Comparison of ENCODE assay signal across 10 cellular contexts in the genomic region with DNA sequence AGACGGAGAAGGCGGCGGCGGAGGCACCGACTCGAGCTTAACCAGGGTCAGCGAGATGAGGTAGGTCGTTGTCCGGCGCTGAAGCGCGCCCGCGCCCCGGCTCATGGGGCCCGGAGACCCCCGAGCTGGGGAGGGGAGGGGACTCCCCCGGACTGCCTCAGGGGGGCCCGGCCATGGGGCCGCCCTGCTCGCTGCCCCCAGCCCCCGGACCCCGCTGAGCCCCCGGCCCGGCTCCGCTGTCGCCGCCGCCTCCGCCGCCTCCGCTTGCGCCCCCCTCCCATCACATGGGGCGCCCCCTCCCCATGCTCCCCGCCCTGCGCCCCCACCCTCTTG. TPM values are rescaled to one million over a fixed set of nuclear protein-coding genes. Genes with fewer than 3 reads are reported as not detected.
DNase-seq lines count a peak whose midpoint lies in the region; ATAC-seq and TF ChIP-seq lines count a peak whose summit lies in the region.
"Had no signal": no experiment of that assay in that cellular context is flagged by ENCODE, and none has a peak within 500 bp of the region (broad histone marks: within the 10 kb centered on the region; RNA-seq: fewer than 3 reads in every experiment).

No MANE protein-coding gene starts in this region.

- WGBS in endodermal cell (ENCODE audit: insufficient coverage in 1 of 2, insufficient read length in 1 of 2), 2 experiments, result 1% methylated on average over 32 of the region's 36 CpGs; no CpG with 5 or more reads in 1 of the 2 experiments
- 0 to 1% methylated on average over 9 to 11 of the region's 36 CpGs for WGBS in mesodermal cell (ENCODE audit: insufficient coverage in 2 of 2), 2 experiments
- 45 to 71% methylated on average over 4 to 22 of the region's 36 CpGs for WGBS in upper lobe of left lung, 2 donors

- TF ChIP-seq CTCF in breast epithelium (IDR thresholded peaks at IDR 0.05) (no peak), MCF 10A (IDR thresholded peaks at IDR 0.05; ENCODE audit: unreplicated experiment) (no peak), endodermal cell (conservative IDR thresholded peaks at IDR 0.05) (no peak), upper lobe of left lung (IDR thresholded peaks at IDR 0.05) (peak in 2 of 6 experiments; percentile 0 to 6)
- TF ChIP-seq CTCF in CD4-positive, alpha-beta T cell (IDR thresholded peaks at IDR 0.05), result no peak

- H3K27me3 ChIP-seq in breast epithelium, result peaks cover 17 to 41% of the 10 kb centered on the region in 2 donors
- peaks cover 100% of the 10 kb centered on the region for H3K27me3 ChIP-seq in endodermal cell (ENCODE audit: control insufficient read depth, insufficient read depth, low read length, poor library complexity, severe bottlenecking)
- H3K27me3 ChIP-seq in upper lobe of left lung, result peaks cover 1 to 50% (median 22%) of the 10 kb centered on the region in 4 donors
- no peaks in the 10 kb centered on the region for H3K27me3 ChIP-seq in CD4-positive, alpha-beta T cell (ENCODE audit: control insufficient read depth, insufficient read depth, low read length)

- H3K9me3 Mint-ChIP-seq in MCF 10A (ENCODE audit: unreplicated experiment), result no peaks in the 10 kb centered on the region
- no peaks in the 10 kb centered on the region for H3K9me3 Mint-ChIP-seq in endodermal cell
- no peaks in the 10 kb centered on the region for H3K9me3 Mint-ChIP-seq in activated T-cell treated with anti-CD3 and anti-CD28 coated beads, Interleukin-2, amount 50 U/mL, for 4 hours
- H3K9me3 Mint-ChIP-seq in CD4-positive, alpha-beta T cell, result no peaks in the 10 kb centered on the region
- H3K9me3 Mint-ChIP-seq: activated naive CD4-positive, alpha-beta T cell treated with anti-CD3 and anti-CD28 coated beads, Interleukin-2, amount 50 U/mL, for 72 hours had no signal

- ATAC-seq in upper lobe of left lung (ENCODE audit: low FRiP score in 2 of 2), result no peak
- ATAC-seq in activated T-cell treated with anti-CD3 and anti-CD28 coated beads, Interleukin-2, amount 50 U/mL, for 4 hours, result no peak
- no peak for ATAC-seq in CD4-positive, alpha-beta T cell (ENCODE audit: poor library complexity)
- ATAC-seq in GM19467 (IDR thresholded peaks at IDR 0.05; ENCODE audit: unreplicated experiment), result no peak
- ATAC-seq: activated naive CD4-positive, alpha-beta T cell treated with anti-CD3 and anti-CD28 coated beads, Interleukin-2, amount 50 U/mL, for 72 hours had no signal

- H3K4me1 Mint-ChIP-seq in MCF 10A (ENCODE audit: insufficient read depth, unreplicated experiment) (peaks cover 11% of the 10 kb centered on the region), endodermal cell (peaks cover 8% of the 10 kb centered on the region)
- peaks cover 45% of the 10 kb centered on the region for H3K4me1 Mint-ChIP-seq in activated T-cell treated with anti-CD3 and anti-CD28 coated beads, Interleukin-2, amount 50 U/mL, for 4 hours (ENCODE audit: low read depth)
- peaks cover 57% of the 10 kb centered on the region for H3K4me1 Mint-ChIP-seq in CD4-positive, alpha-beta T cell (ENCODE audit: low read depth)

- BruUV-seq in MCF 10A (replicated peaks; lab: Mats Ljungman, UMichigan), result no TSS peak

- H3K27ac ChIP-seq in breast epithelium, result no peak overlapping the region
- H3K27ac ChIP-seq in endodermal cell (ENCODE audit: low read depth, low read length), result no peak overlapping the region
- H3K27ac ChIP-seq in mesodermal cell (ENCODE audit: low read depth, low read length, severe bottlenecking), result no peak overlapping the region
- no peak overlapping the region for H3K27ac ChIP-seq in upper lobe of left lung
- no peak overlapping the region for H3K27ac ChIP-seq in CD4-positive, alpha-beta T cell (ENCODE audit: low read depth, low read length)

- no peak overlapping the region for H3K27ac Mint-ChIP-seq in MCF 10A (ENCODE audit: low read depth, unreplicated experiment)
- no peak overlapping the region for H3K27ac Mint-ChIP-seq in endodermal cell
- no peak overlapping the region for H3K27ac Mint-ChIP-seq in CD4-positive, alpha-beta T cell
- H3K27ac Mint-ChIP-seq: activated naive CD4-positive, alpha-beta T cell treated with anti-CD3 and anti-CD28 coated beads, Interleukin-2, amount 50 U/mL, for 72 hours had no signal

- intact Hi-C loops in breast epithelium (cut with DNase I; ENCODE audit: low total_unique reads) (no loop called here), MCF 10A (cut with micrococcal nuclease) (no loop called here)
- intact Hi-C loops in CD4-positive, alpha-beta T cell (cut with DNase I, micrococcal nuclease), result loop anchor here in 1 of 2 experiments (2.0 to 5.0 kb wide), 2 partner anchors 19 to 41 kb away; no protein-coding TSS in a partner anchor

- no peaks in the 10 kb centered on the region for H3K9me3 ChIP-seq in breast epithelium
- no peaks in the 10 kb centered on the region for H3K9me3 ChIP-seq in endodermal cell (ENCODE audit: control insufficient read depth, low read length)
- no peaks in the 10 kb centered on the region for H3K9me3 ChIP-seq in mesodermal cell (ENCODE audit: control insufficient read depth, low read length)
- H3K9me3 ChIP-seq in upper lobe of left lung, result no peaks in the 10 kb centered on the region
- H3K9me3 ChIP-seq in CD4-positive, alpha-beta T cell (ENCODE audit: control insufficient read depth, low read length), result no peaks in the 10 kb centered on the region

- H3K27me3 Mint-ChIP-seq in MCF 10A (ENCODE audit: insufficient read depth, unreplicated experiment) (peaks cover 68% of the 10 kb centered on the region), endodermal cell (ENCODE audit: insufficient read depth) (peaks cover 94% of the 10 kb centered on the region)
- H3K27me3 Mint-ChIP-seq in activated T-cell treated with anti-CD3 and anti-CD28 coated beads, Interleukin-2, amount 50 U/mL, for 4 hours (ENCODE audit: low read depth), result no peaks in the 10 kb centered on the region
- H3K27me3 Mint-ChIP-seq in CD4-positive, alpha-beta T cell, result no peaks in the 10 kb centered on the region

- DNase-seq in breast epithelium (ENCODE audit: low spot score in 2 of 2), result no peak
- no peak for DNase-seq in MCF 10A (ENCODE audit: unreplicated experiment)
- no peak for DNase-seq in endodermal cell
- no peak for DNase-seq in upper lobe of left lung
- no peak for DNase-seq in activated T-cell treated with anti-CD3 and anti-CD28 coated beads, Interleukin-2, amount 50 U/mL, for 4 hours
- DNase-seq in CD4-positive, alpha-beta T cell, result no peak
- DNase-seq: DND-41 had no signal

- CTCF ChIA-PET in MCF 10A (lab: Yijun Ruan, JAX), result interaction anchor here (0.6 to 4.2 kb wide), 2 partner anchors 12 to 18 kb away, joined by 3 to 43 read pairs; no protein-coding TSS in a partner anchor
- CTCF ChIA-PET in CD4-positive, alpha-beta T cell (lab: Charles Lee), result no interaction called here

- H3K36me3 Mint-ChIP-seq in MCF 10A (ENCODE audit: insufficient read depth, unreplicated experiment) (no peaks in the 10 kb centered on the region), endodermal cell (ENCODE audit: low read depth) (no peaks in the 10 kb centered on the region)
- peaks cover 23% of the 10 kb centered on the region for H3K36me3 Mint-ChIP-seq in activated T-cell treated with anti-CD3 and anti-CD28 coated beads, Interleukin-2, amount 50 U/mL, for 4 hours (ENCODE audit: insufficient read depth)
- H3K36me3 Mint-ChIP-seq in CD4-positive, alpha-beta T cell (ENCODE audit: low read depth), result peaks cover 60% of the 10 kb centered on the region

- TF ChIP-seq POLR2A in breast epithelium (IDR thresholded peaks at IDR 0.05) (no peak), upper lobe of left lung (IDR thresholded peaks at IDR 0.05) (no peak)

- TF ChIP-seq EP300 in upper lobe of left lung (IDR thresholded peaks at IDR 0.05), result no peak

- H3K4me3 Mint-ChIP-seq in MCF 10A (ENCODE audit: unreplicated experiment) (no peak overlapping the region), endodermal cell (peak overlapping the region; percentile 45)
- no peak overlapping the region for H3K4me3 Mint-ChIP-seq in activated T-cell treated with anti-CD3 and anti-CD28 coated beads, Interleukin-2, amount 50 U/mL, for 4 hours
- no peak overlapping the region for H3K4me3 Mint-ChIP-seq in CD4-positive, alpha-beta T cell

- H3K4me3 ChIP-seq in breast epithelium (peak overlapping the region; percentile 29 to 67 (median 44)), endodermal cell (ENCODE audit: low read length) (no peak overlapping the region), mesodermal cell (ENCODE audit: extremely low read depth, insufficient read depth, low read length, poor library complexity, severe bottlenecking) (peak overlapping the region; percentile 33), upper lobe of left lung (peak overlapping the region in 3 of 4 donors; percentile 21 to 38 (median 38))

- H3K36me3 ChIP-seq in breast epithelium (no peaks in the 10 kb centered on the region), endodermal cell (ENCODE audit: control insufficient read depth, insufficient read depth, low read length) (no peaks in the 10 kb centered on the region), mesodermal cell (ENCODE audit: control insufficient read depth, insufficient read depth, low read length) (no peaks in the 10 kb centered on the region), upper lobe of left lung (peaks cover 0 to 4% (median 0%) of the 10 kb centered on the region in 4 donors)

- no peak overlapping the region for H3K9ac ChIP-seq in endodermal cell (ENCODE audit: extremely low read depth, low read length, poor library complexity, severe bottlenecking)

- POLR2A ChIA-PET in MCF 10A (lab: Yijun Ruan, JAX), result interaction anchor here (4.5 kb wide), 1 partner anchor 11 kb away, joined by 17 read pairs; no protein-coding TSS in a partner anchor
- POLR2A ChIA-PET in CD4-positive, alpha-beta T cell (lab: Charles Lee), result no interaction called here

- H3K4me1 ChIP-seq in breast epithelium, result peaks cover 9 to 15% of the 10 kb centered on the region in 2 donors
- no peaks in the 10 kb centered on the region for H3K4me1 ChIP-seq in endodermal cell (ENCODE audit: control insufficient read depth, insufficient read depth, low read length)
- H3K4me1 ChIP-seq in mesodermal cell (ENCODE audit: control insufficient read depth, insufficient read depth, low read length, poor library complexity, severe bottlenecking), result peaks cover 6% of the 10 kb centered on the region
- H3K4me1 ChIP-seq in upper lobe of left lung, result peaks cover 26 to 50% (median 36%) of the 10 kb centered on the region in 4 donors

RNA-seq across cellular contexts. Expression of gene AGAP2, which starts 0.4 kb away (rescaled TPM):
- 1 to 10 TPM; 1.2 to 1.8 (median 1.6) TPM for total RNA-seq in breast epithelium
- 0.19 TPM in 1 of 2 replicates, not detected in the other for total RNA-seq in MCF 10A (2022)
- total RNA-seq in endodermal cell, result under 1 TPM in 1 of 2 donors, not detected in 1; 0.44 TPM
- 4.9 TPM for polyA plus RNA-seq in endodermal cell (2013, experiment 1 of 2)
- polyA plus RNA-seq in endodermal cell (2013, experiment 2 of 2), result 3.9 TPM
- polyA plus RNA-seq in mesodermal cell (2013, experiment 1 of 2), result 1.8 TPM
- 1.6 TPM for polyA plus RNA-seq in mesodermal cell (2013, experiment 2 of 2)
- 1 to 10 TPM; 2.0 to 7.3 (median 5.8) TPM for total RNA-seq in upper lobe of left lung
- 10 to 100 TPM; 24.4 to 28.1 (median 25.8) TPM for total RNA-seq in activated T-cell treated with anti-CD3 and anti-CD28 coated beads, Interleukin-2, amount 50 U/mL, for 4 hours
- 10 to 100 TPM; 21.0 to 21.2 TPM for total RNA-seq in CD4-positive, alpha-beta T cell

RNA-seq across cellular contexts. Expression of gene TSPAN31, which starts 6.7 kb away (rescaled TPM):
- total RNA-seq in breast epithelium (100 to 1,000 TPM in 1 of 3 donors, 10 to 100 TPM in 2; 55.5 to 107 (median 73.1) TPM), MCF 10A (2022) (24.8 and 30.9 TPM in 2 replicates), endodermal cell (10 to 100 TPM; 21.7 to 27.8 TPM), upper lobe of left lung (10 to 100 TPM; 16.8 to 54.6 (median 37.3) TPM)
- 36.0 TPM for polyA plus RNA-seq in endodermal cell (2013, experiment 1 of 2)
- 29.0 TPM for polyA plus RNA-seq in endodermal cell (2013, experiment 2 of 2)
- 20.1 TPM for polyA plus RNA-seq in mesodermal cell (2013, experiment 1 of 2)
- 20.0 TPM for polyA plus RNA-seq in mesodermal cell (2013, experiment 2 of 2)
- total RNA-seq in activated T-cell treated with anti-CD3 and anti-CD28 coated beads, Interleukin-2, amount 50 U/mL, for 4 hours, result 10 to 100 TPM; 11.5 to 14.9 (median 14.0) TPM
- total RNA-seq in CD4-positive, alpha-beta T cell, result 10 to 100 TPM; 10.3 to 10.7 TPM

RNA-seq across cellular contexts. Expression of gene CDK4, which starts 14.0 kb away (rescaled TPM):
- 100 to 1,000 TPM; 105 to 136 (median 109) TPM for total RNA-seq in breast epithelium
- 117 and 123 TPM in 2 replicates for total RNA-seq in MCF 10A (2022)
- total RNA-seq in endodermal cell, result 100 to 1,000 TPM; 144 to 186 TPM
- polyA plus RNA-seq in endodermal cell (2013, experiment 1 of 2), result 157 TPM
- polyA plus RNA-seq in endodermal cell (2013, experiment 2 of 2), result 137 TPM
- 152 TPM for polyA plus RNA-seq in mesodermal cell (2013, experiment 1 of 2)
- polyA plus RNA-seq in mesodermal cell (2013, experiment 2 of 2), result 122 TPM
- 100 to 1,000 TPM in 2 of 6 donors, 10 to 100 TPM in 4; 38.5 to 109 (median 62.5) TPM for total RNA-seq in upper lobe of left lung
- total RNA-seq in activated T-cell treated with anti-CD3 and anti-CD28 coated beads, Interleukin-2, amount 50 U/mL, for 4 hours, result 100 to 1,000 TPM; 347 to 382 (median 378) TPM
- 10 to 100 TPM in 1 of 2 experiments, 1 to 10 TPM in 1; 8.7 to 10.8 TPM for total RNA-seq in CD4-positive, alpha-beta T cell

RNA-seq across cellular contexts. Expression of gene MARCHF9, which starts 16.8 kb away (rescaled TPM):
- 1 to 10 TPM; 6.9 to 9.8 (median 7.5) TPM for total RNA-seq in breast epithelium
- total RNA-seq in MCF 10A (2022), result 8.7 and 12.5 TPM in 2 replicates
- 10 to 100 TPM; 13.6 to 15.8 TPM for total RNA-seq in endodermal cell
- 10.2 TPM for polyA plus RNA-seq in endodermal cell (2013, experiment 1 of 2)
- polyA plus RNA-seq in endodermal cell (2013, experiment 2 of 2), result 7.9 TPM
- 6.3 TPM for polyA plus RNA-seq in mesodermal cell (2013, experiment 1 of 2)
- 4.2 TPM for polyA plus RNA-seq in mesodermal cell (2013, experiment 2 of 2)
- total RNA-seq in upper lobe of left lung, result 10 to 100 TPM; 15.4 to 36.7 (median 21.3) TPM
- total RNA-seq in activated T-cell treated with anti-CD3 and anti-CD28 coated beads, Interleukin-2, amount 50 U/mL, for 4 hours, result 10 to 100 TPM; 15.7 to 17.6 (median 17.3) TPM
- total RNA-seq in CD4-positive, alpha-beta T cell, result 10 to 100 TPM; 39.9 to 40.8 TPM

RNA-seq across cellular contexts. Expression of gene CYP27B1, which starts 28.8 kb away (rescaled TPM):
- total RNA-seq in breast epithelium (1 to 10 TPM in 1 of 3 donors, under 1 TPM in 2; 0.33 to 2.2 (median 0.48) TPM), MCF 10A (2022) (12.6 and 27.5 TPM in 2 replicates), endodermal cell (1 to 10 TPM; 2.4 to 3.1 TPM), upper lobe of left lung (1 to 10 TPM in 4 of 6 donors, under 1 TPM in 1, not detected in 1; 0.98 to 5.2 (median 2.5) TPM)
- 0.57 TPM for polyA plus RNA-seq in endodermal cell (2013, experiment 1 of 2)
- polyA plus RNA-seq in endodermal cell (2013, experiment 2 of 2), result 0.58 TPM
- 0.18 TPM for polyA plus RNA-seq in mesodermal cell (2013, experiment 1 of 2)
- polyA plus RNA-seq in mesodermal cell (2013, experiment 2 of 2), result 2.0 TPM
- total RNA-seq in activated T-cell treated with anti-CD3 and anti-CD28 coated beads, Interleukin-2, amount 50 U/mL, for 4 hours, result 10 to 100 TPM; 18.4 to 19.6 (median 19.5) TPM
- total RNA-seq in CD4-positive, alpha-beta T cell, result 1 to 10 TPM; 1.0 to 1.4 TPM
